In the genomic region with DNA sequence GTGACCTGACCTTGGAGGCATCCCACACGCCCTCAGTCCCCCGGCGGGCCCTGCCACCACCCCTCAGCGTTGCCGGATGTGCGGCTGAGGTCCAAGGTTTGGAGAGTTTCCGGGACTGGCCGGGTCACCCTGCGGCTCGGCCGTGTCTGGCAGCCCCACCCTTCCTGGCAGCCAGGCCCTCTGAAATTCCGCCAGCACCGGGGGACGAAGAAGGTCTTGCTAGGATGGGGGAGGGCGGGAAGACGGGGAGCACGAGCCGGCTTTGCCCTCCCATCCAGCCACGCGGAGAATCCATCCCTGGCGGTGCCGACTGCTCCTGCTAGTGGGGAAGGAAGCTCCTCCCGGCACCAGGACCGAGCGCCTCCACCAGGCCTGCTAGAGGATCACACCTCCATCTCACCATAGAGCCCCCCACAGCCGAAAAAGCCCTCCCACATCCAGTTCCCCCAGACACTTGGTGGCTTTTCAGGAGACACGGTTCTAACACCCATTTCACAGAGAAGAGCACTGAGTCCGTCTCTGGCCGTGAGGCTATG, we compare ENCODE assay signal across 8 cellular contexts.
DNase-seq lines count a peak whose midpoint lies in the region; TF ChIP-seq lines count a peak whose summit lies in the region.

No MANE protein-coding gene starts in this region.

- intact Hi-C loops in activated T-helper 1 cell treated with anti-CD3 and anti-CD28 coated beads, Interleukin-12 subunit alpha, Interleukin-12 subunit beta, Interleukin-2, Interleukin-4 antibody, amounts not matched to agents 30 ng/mL and 10 ng/mL and 1 ng/mL, durations not matched to agents 14 hours and 24 hours and 36 hours (cut with micrococcal nuclease): no loop called here

- no peaks in the 10 kb centered on the region for H3K36me3 Mint-ChIP-seq in activated T-helper 1 cell treated with anti-CD3 and anti-CD28 coated beads, Interleukin-12 subunit alpha, Interleukin-12 subunit beta, Interleukin-2, Interleukin-4 antibody, amounts not matched to agents 30 ng/mL and 10 ng/mL and 1 ng/mL, durations not matched to agents 14 hours and 24 hours and 36 hours (ENCODE audit: low read depth)

- H3K27me3 ChIP-seq in BE2C: no peaks in the 10 kb centered on the region

- in situ Hi-C loops in G401 (cut with HindIII; ENCODE audit: low sequenced_read_pairs): no loop called here

- no peak overlapping the region for H3K27ac Mint-ChIP-seq in activated T-helper 1 cell treated with anti-CD3 and anti-CD28 coated beads, Interleukin-12 subunit alpha, Interleukin-12 subunit beta, Interleukin-2, Interleukin-4 antibody, amounts not matched to agents 30 ng/mL and 10 ng/mL and 1 ng/mL, durations not matched to agents 14 hours and 24 hours and 36 hours

- H3K4me1 Mint-ChIP-seq in activated T-helper 1 cell treated with anti-CD3 and anti-CD28 coated beads, Interleukin-12 subunit alpha, Interleukin-12 subunit beta, Interleukin-2, Interleukin-4 antibody, amounts not matched to agents 30 ng/mL and 10 ng/mL and 1 ng/mL, durations not matched to agents 14 hours and 24 hours and 36 hours (ENCODE audit: low read depth): peaks cover 6% of the 10 kb centered on the region

- peaks cover 62% of the 10 kb centered on the region for H3K4me1 ChIP-seq in BE2C

- TF ChIP-seq CTCF in BE2C (IDR thresholded peaks at IDR 0.05; ENCODE audit: low read depth, low read length): no peak

- no peaks in the 10 kb centered on the region for H3K36me3 ChIP-seq in BE2C

- peak; percentile 17 for DNase-seq in G401 (ENCODE audit: low spot score)
- DNase-seq in amniotic epithelial cell (ENCODE audit: low read depth): peak; percentile 61
- DNase-seq in hypothalamus (lab: John Stamatoyannopoulos, UW): peak in 33 of 51 donors; percentile 8 to 68 (median 44)
- DNase-seq in renal cortical epithelial cell (ENCODE audit: low read depth): peak; percentile 31
- no peak for DNase-seq in activated T-helper 1 cell treated with anti-CD3 and anti-CD28 coated beads, Interleukin-12 subunit alpha, Interleukin-12 subunit beta, Interleukin-2, Interleukin-4 antibody, amounts not matched to agents 30 ng/mL and 10 ng/mL and 1 ng/mL, durations not matched to agents 14 hours and 24 hours and 36 hours (ENCODE audit: low spot score)
- DNase-seq in BE2C: no peak
- DNase-seq in A172 (ENCODE audit: low spot score): no peak
- DNase-seq in stimulated activated CD4-positive, alpha-beta T cell treated with anti-CD3 and anti-CD28 coated beads, Interleukin-1b, Interleukin-23, amount 100 ng/mL, for 48 hours: no peak

- no peak overlapping the region for H3K4me3 Mint-ChIP-seq in activated T-helper 1 cell treated with anti-CD3 and anti-CD28 coated beads, Interleukin-12 subunit alpha, Interleukin-12 subunit beta, Interleukin-2, Interleukin-4 antibody, amounts not matched to agents 30 ng/mL and 10 ng/mL and 1 ng/mL, durations not matched to agents 14 hours and 24 hours and 36 hours

- H3K27me3 Mint-ChIP-seq in activated T-helper 1 cell treated with anti-CD3 and anti-CD28 coated beads, Interleukin-12 subunit alpha, Interleukin-12 subunit beta, Interleukin-2, Interleukin-4 antibody, amounts not matched to agents 30 ng/mL and 10 ng/mL and 1 ng/mL, durations not matched to agents 14 hours and 24 hours and 36 hours (ENCODE audit: insufficient read depth): peaks cover 15% of the 10 kb centered on the region

- H3K9me3 Mint-ChIP-seq in activated T-helper 1 cell treated with anti-CD3 and anti-CD28 coated beads, Interleukin-12 subunit alpha, Interleukin-12 subunit beta, Interleukin-2, Interleukin-4 antibody, amounts not matched to agents 30 ng/mL and 10 ng/mL and 1 ng/mL, durations not matched to agents 14 hours and 24 hours and 36 hours: no peaks in the 10 kb centered on the region

- no peak overlapping the region for H3K4me3 ChIP-seq in BE2C (ENCODE audit: low read depth, low read length)

- no peaks in the 10 kb centered on the region for H3K9me3 ChIP-seq in BE2C

Comparison
In these comparisons a context has a peak if more than half of its experiments do, and no peak if none do; other contexts are left out.
1. DNase-seq: peak in G401 (single experiment), amniotic epithelial cell (single experiment), hypothalamus (33 of 51) and renal cortical epithelial cell (single experiment); none in activated T-helper 1 cell treated with anti-CD3 and anti-CD28 coated beads, Interleukin-12 subunit alpha, Interleukin-12 subunit beta, Interleukin-2, Interleukin-4 antibody, amounts not matched to agents 30 ng/mL and 10 ng/mL and 1 ng/mL, durations not matched to agents 14 hours and 24 hours and 36 hours (single experiment), BE2C (single experiment), A172 (single experiment) and stimulated activated CD4-positive, alpha-beta T cell treated with anti-CD3 and anti-CD28 coated beads, Interleukin-1b, Interleukin-23, amount 100 ng/mL, for 48 hours (single experiment).